ENCODE assay signal across 27 cellular contexts in the genomic region with DNA sequence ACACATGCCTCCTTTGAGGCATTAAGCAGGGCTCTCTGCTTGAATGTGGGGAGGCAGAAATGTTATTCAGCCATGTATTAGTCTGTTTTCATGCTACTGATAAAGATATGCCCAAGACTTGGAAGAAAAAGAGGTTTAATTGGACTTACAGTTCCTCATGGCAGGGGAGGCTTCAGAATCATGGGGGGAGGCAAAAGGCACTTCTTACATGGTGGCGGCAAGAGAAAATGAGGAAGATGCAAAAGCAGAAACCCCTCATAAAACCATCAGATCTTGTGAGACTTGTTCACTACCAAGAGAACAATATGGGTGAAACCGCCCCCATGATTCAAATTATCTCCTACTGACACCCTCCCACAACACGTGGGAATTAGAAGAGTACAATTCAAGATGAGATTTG.
"Had no signal": no experiment of that assay in that cellular context is flagged by ENCODE, and none has a peak within 500 bp of the region (broad histone marks: within the 10 kb centered on the region; RNA-seq: fewer than 3 reads in every experiment).

No MANE protein-coding gene starts in this region.

- FAIRE-seq: pancreas, small intestine, urothelium cell line had no signal

- H3K4me3 Mint-ChIP-seq: naive thymus-derived CD8-positive, alpha-beta T cell; natural killer cell treated with Interleukin-12 subunit alpha and Interleukin-12 subunit beta and Interleukin-15 and Interleukin-18, amount 100 ng/mL, for 72 hours; nephron progenitor cell; neural crest cell; stimulated activated effector memory CD8-positive, alpha-beta T cell treated with anti-CD3 and anti-CD28 coated beads, Interleukin-12 subunit alpha, Interleukin-12 subunit beta, amount 100 ng/mL, for 72 hours; stimulated activated naive CD8-positive, alpha-beta T cell treated with anti-CD3 and anti-CD28 coated beads, Interleukin-15, Interleukin-2, amounts not matched to agents 100 ng/mL and 50 ng/mL, for 24 hours had no signal

- H3K27ac Mint-ChIP-seq: natural killer cell treated with Interleukin-12 subunit alpha and Interleukin-12 subunit beta and Interleukin-15 and Interleukin-18, amount 100 ng/mL, for 72 hours; nephron progenitor cell; stimulated activated effector memory CD8-positive, alpha-beta T cell treated with anti-CD3 and anti-CD28 coated beads, Interleukin-12 subunit alpha, Interleukin-12 subunit beta, amount 100 ng/mL, for 72 hours; stimulated activated naive CD8-positive, alpha-beta T cell treated with anti-CD3 and anti-CD28 coated beads, Interleukin-15, Interleukin-2, amounts not matched to agents 100 ng/mL and 50 ng/mL, for 24 hours had no signal

- DNase-seq: naive thymus-derived CD8-positive, alpha-beta T cell; nephron progenitor cell; nucleus accumbens; pancreas; psoas muscle; right cardiac atrium; right lobe of liver; sigmoid colon; small intestine; stimulated activated CD4-positive, alpha-beta T cell treated with anti-CD3 and anti-CD28 coated beads, Interleukin-15, amount 100 ng/mL, for 24 hours; stimulated activated CD4-positive, alpha-beta T cell treated with anti-CD3 and anti-CD28 coated beads, Interleukin-2, amount 100 ng/mL, for 24 hours; stimulated activated CD4-positive, alpha-beta T cell treated with anti-CD3 and anti-CD28 coated beads, Interleukin-2, amount 100 ng/mL, for 48 hours; stimulated activated CD4-positive, alpha-beta T cell treated with anti-CD3 and anti-CD28 coated beads, Interleukin-4, amount 100 ng/mL, for 24 hours; stimulated activated naive CD4-positive, alpha-beta T cell treated with Interleukin-2 at 50 U/mL for 16 hours; stomach; thyroid gland; trophoblast cell; upper lobe of left lung had no signal

- ATAC-seq: naive thymus-derived CD8-positive, alpha-beta T cell; natural killer cell treated with Interleukin-12 subunit alpha and Interleukin-12 subunit beta and Interleukin-15 and Interleukin-18, amount 100 ng/mL, for 72 hours; pancreas; psoas muscle; right cardiac atrium; right lobe of liver; stimulated activated effector memory CD8-positive, alpha-beta T cell treated with anti-CD3 and anti-CD28 coated beads, Interleukin-12 subunit alpha, Interleukin-12 subunit beta, amount 100 ng/mL, for 72 hours had no signal

- H3K4me1 Mint-ChIP-seq: naive thymus-derived CD8-positive, alpha-beta T cell; nephron progenitor cell; neural crest cell had no signal

- H3K4me3 ChIP-seq: pancreas, psoas muscle, right lobe of liver, sigmoid colon, stomach, thoracic aorta, thyroid gland, tibial nerve, upper lobe of left lung, vagina had no signal

- H3K36me3 Mint-ChIP-seq: naive thymus-derived CD8-positive, alpha-beta T cell; natural killer cell treated with Interleukin-12 subunit alpha and Interleukin-12 subunit beta and Interleukin-15 and Interleukin-18, amount 100 ng/mL, for 72 hours; stimulated activated effector memory CD8-positive, alpha-beta T cell treated with anti-CD3 and anti-CD28 coated beads, Interleukin-12 subunit alpha, Interleukin-12 subunit beta, amount 100 ng/mL, for 72 hours had no signal

- H3K27me3 Mint-ChIP-seq: naive thymus-derived CD8-positive, alpha-beta T cell; natural killer cell treated with Interleukin-12 subunit alpha and Interleukin-12 subunit beta and Interleukin-15 and Interleukin-18, amount 100 ng/mL, for 72 hours had no signal

- H3K9me3 ChIP-seq: neutrophil, pancreas, psoas muscle, right lobe of liver, sigmoid colon, stomach, thoracic aorta, thyroid gland, tibial nerve, upper lobe of left lung, vagina had no signal

- H3K27me3 ChIP-seq: neutrophil, pancreas, right lobe of liver, sigmoid colon, stomach, thyroid gland, tibial nerve, upper lobe of left lung, vagina had no signal

- H3K4me1 ChIP-seq: pancreas, right lobe of liver, tibial nerve, vagina had no signal

- H3K36me3 ChIP-seq: neutrophil, pancreas, right lobe of liver, sigmoid colon, stomach, thoracic aorta, thyroid gland, tibial nerve, upper lobe of left lung, vagina had no signal

- H3K9me3 Mint-ChIP-seq: natural killer cell treated with Interleukin-12 subunit alpha and Interleukin-12 subunit beta and Interleukin-15 and Interleukin-18, amount 100 ng/mL, for 72 hours; stimulated activated effector memory CD8-positive, alpha-beta T cell treated with anti-CD3 and anti-CD28 coated beads, Interleukin-12 subunit alpha, Interleukin-12 subunit beta, amount 100 ng/mL, for 72 hours; stimulated activated naive CD8-positive, alpha-beta T cell treated with anti-CD3 and anti-CD28 coated beads, Interleukin-15, Interleukin-2, amounts not matched to agents 100 ng/mL and 50 ng/mL, for 24 hours had no signal

- H3K27ac ChIP-seq: neutrophil, pancreas, psoas muscle, right lobe of liver, sigmoid colon, stomach, thoracic aorta, thyroid gland, tibial nerve, upper lobe of left lung, vagina had no signal
